Comparison of ENCODE assay signal across 6 cellular contexts in the genomic region with DNA sequence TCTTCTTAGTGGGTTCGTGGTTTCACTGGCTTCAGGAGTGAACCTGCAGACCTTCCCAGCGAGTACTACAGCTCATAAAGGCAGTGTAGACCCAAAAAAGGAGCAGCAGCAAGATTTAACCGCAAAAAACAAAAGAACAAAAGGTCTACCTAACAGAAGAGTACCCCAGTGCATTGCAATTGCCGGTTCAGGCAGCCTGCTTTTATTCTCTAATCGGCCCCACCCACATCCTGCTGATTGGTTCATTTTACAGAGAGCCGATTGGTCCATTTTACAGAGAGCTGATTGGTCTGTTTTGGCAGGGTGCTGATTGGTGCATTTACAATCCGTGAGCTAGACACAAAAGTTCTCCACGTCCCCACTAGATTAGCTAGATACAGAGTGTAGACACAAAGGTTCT. TPM values are rescaled to one million over a fixed set of nuclear protein-coding genes. Genes with fewer than 3 reads are reported as not detected.
DNase-seq lines count a peak whose midpoint lies in the region; ATAC-seq lines count a peak whose summit lies in the region.

No MANE protein-coding gene starts in this region.

- no peaks in the 10 kb centered on the region for H3K9me3 ChIP-seq in CD4-positive, alpha-beta memory T cell (ENCODE audit: control insufficient read depth in 1 of 2, low read length in 2 of 2)

- peak; percentile 63 to 78 (median 70) for DNase-seq in CD4-positive, alpha-beta memory T cell
- peak; percentile 71 for DNase-seq in NCI-H69 (lab: John Stamatoyannopoulos, UW)
- peak in 1 of 2 donors; percentile 61 for DNase-seq in central memory CD8-positive, alpha-beta T cell (ENCODE audit: low spot score in 2 of 2)
- no peak for DNase-seq in DMS79 treated with DMSO at 0.1 percent for 48 hours (lab: John Stamatoyannopoulos, UW)
- no peak for DNase-seq in SIG-M5 treated with dmso at 0.1 percent for 504 hours (lab: John Stamatoyannopoulos, UW; ENCODE audit: unreplicated experiment)

- H3K4me1 ChIP-seq in CD4-positive, alpha-beta memory T cell (ENCODE audit: insufficient read depth, low read length) = peaks cover 31% of the 10 kb centered on the region

- H3K27me3 ChIP-seq in CD4-positive, alpha-beta memory T cell (ENCODE audit: insufficient read depth, low read length) = no peaks in the 10 kb centered on the region

- H3K27ac ChIP-seq in CD4-positive, alpha-beta memory T cell (ENCODE audit: low read depth, low read length) = no peak overlapping the region

- ATAC-seq in central memory CD8-positive, alpha-beta T cell (replicated peaks; ENCODE audit: extremely low read depth, poor library complexity, severe bottlenecking) = no peak
- no peak for ATAC-seq in HG03196 (IDR thresholded peaks at IDR 0.05; ENCODE audit: unreplicated experiment)

- intact Hi-C loops in CD4-positive, alpha-beta memory T cell (cut with micrococcal nuclease) = no loop called here

- no peaks in the 10 kb centered on the region for H3K27me3 Mint-ChIP-seq in CD4-positive, alpha-beta memory T cell
- H3K27me3 Mint-ChIP-seq in central memory CD8-positive, alpha-beta T cell = no peaks in the 10 kb centered on the region

- POLR2A ChIA-PET in CD4-positive, alpha-beta memory T cell (lab: Charles Lee; ENCODE audit: partially characterized antibody) = interaction anchor here (1.4 to 6.8 kb wide), 5 partner anchors 81 to 232 kb away, joined by 3 to 81 read pairs (median 28); partner anchors contain the start of genes GLTPD2, RNF167 and SLC25A11

- no peak overlapping the region for H3K4me3 ChIP-seq in CD4-positive, alpha-beta memory T cell (ENCODE audit: low read length in 2 of 2)

- CTCF ChIA-PET in CD4-positive, alpha-beta memory T cell (lab: Charles Lee; ENCODE audit: partially characterized antibody) = interaction anchor here (0.8 to 4.8 kb wide), 6 partner anchors 24 to 194 kb away, joined by 3 to 59 read pairs (median 14); partner anchors contain the start of genes CHRNE and GLTPD2

- H3K27ac Mint-ChIP-seq in CD4-positive, alpha-beta memory T cell = peak overlapping the region in 6 of 7 donors; percentile 32 to 90 (median 77)
- no peak overlapping the region for H3K27ac Mint-ChIP-seq in central memory CD8-positive, alpha-beta T cell (ENCODE audit: low read depth)

- no peaks in the 10 kb centered on the region for H3K36me3 ChIP-seq in CD4-positive, alpha-beta memory T cell (ENCODE audit: insufficient read depth, low read length)

- peaks cover 0 to 5% of the 10 kb centered on the region in 2 donors for H3K36me3 Mint-ChIP-seq in CD4-positive, alpha-beta memory T cell
- peaks cover 6% of the 10 kb centered on the region for H3K36me3 Mint-ChIP-seq in central memory CD8-positive, alpha-beta T cell (ENCODE audit: insufficient read depth)

- H3K4me3 Mint-ChIP-seq in CD4-positive, alpha-beta memory T cell = peak overlapping the region; percentile 3 to 75 (median 64)
- peak overlapping the region; percentile 46 for H3K4me3 Mint-ChIP-seq in central memory CD8-positive, alpha-beta T cell

- H3K9me3 Mint-ChIP-seq in CD4-positive, alpha-beta memory T cell = peaks cover 0 to 2% (median 0%) of the 10 kb centered on the region in 8 donors
- H3K9me3 Mint-ChIP-seq in central memory CD8-positive, alpha-beta T cell = no peaks in the 10 kb centered on the region

- peaks cover 30 to 73% (median 44%) of the 10 kb centered on the region in 4 donors for H3K4me1 Mint-ChIP-seq in CD4-positive, alpha-beta memory T cell
- peaks cover 34% of the 10 kb centered on the region for H3K4me1 Mint-ChIP-seq in central memory CD8-positive, alpha-beta T cell

RNA-seq across cellular contexts. Expression of gene ARRB2, which starts 2.0 kb away (rescaled TPM):
- total RNA-seq in CD4-positive, alpha-beta memory T cell = 100 to 1,000 TPM; 340 to 341 TPM
- 10 to 100 TPM; 54.5 to 56.7 TPM for polyA plus RNA-seq in CD4-positive, alpha-beta memory T cell

RNA-seq across cellular contexts. Expression of gene PELP1, which starts 4.5 kb away (rescaled TPM):
- 10 to 100 TPM; 78.0 to 81.8 TPM for total RNA-seq in CD4-positive, alpha-beta memory T cell
- polyA plus RNA-seq in CD4-positive, alpha-beta memory T cell = 10 to 100 TPM in 1 of 2 donors, 1 to 10 TPM in 1; 6.0 to 11.1 TPM

RNA-seq across cellular contexts. Expression of gene MED11, which starts 22.8 kb away (rescaled TPM):
- total RNA-seq in CD4-positive, alpha-beta memory T cell = 10 to 100 TPM; 31.7 to 35.4 TPM
- 10 to 100 TPM; 37.5 to 54.0 TPM for polyA plus RNA-seq in CD4-positive, alpha-beta memory T cell

RNA-seq across cellular contexts. Expression of gene ZMYND15, which starts 31.2 kb away (rescaled TPM):
- under 1 TPM; 0.41 to 0.44 TPM for total RNA-seq in CD4-positive, alpha-beta memory T cell
- under 1 TPM in 1 of 2 donors, not detected in 1; 0.15 TPM for polyA plus RNA-seq in CD4-positive, alpha-beta memory T cell

RNA-seq across cellular contexts. Expression of gene CXCL16, which starts 31.3 kb away (rescaled TPM):
- total RNA-seq in CD4-positive, alpha-beta memory T cell = 1 to 10 TPM; 3.2 to 3.4 TPM
- 1 to 10 TPM; 1.8 to 3.8 TPM for polyA plus RNA-seq in CD4-positive, alpha-beta memory T cell

Comparison
In these comparisons a context has a peak if more than half of its experiments do, and no peak if none do; other contexts are left out.
1. DNase-seq: peak in CD4-positive, alpha-beta memory T cell (5 of 5) and NCI-H69 (single experiment); none in DMS79 treated with DMSO at 0.1 percent for 48 hours (single experiment) and SIG-M5 treated with dmso at 0.1 percent for 504 hours (single experiment).